12 cellular contexts compared by ENCODE assay signal in the genomic region with DNA sequence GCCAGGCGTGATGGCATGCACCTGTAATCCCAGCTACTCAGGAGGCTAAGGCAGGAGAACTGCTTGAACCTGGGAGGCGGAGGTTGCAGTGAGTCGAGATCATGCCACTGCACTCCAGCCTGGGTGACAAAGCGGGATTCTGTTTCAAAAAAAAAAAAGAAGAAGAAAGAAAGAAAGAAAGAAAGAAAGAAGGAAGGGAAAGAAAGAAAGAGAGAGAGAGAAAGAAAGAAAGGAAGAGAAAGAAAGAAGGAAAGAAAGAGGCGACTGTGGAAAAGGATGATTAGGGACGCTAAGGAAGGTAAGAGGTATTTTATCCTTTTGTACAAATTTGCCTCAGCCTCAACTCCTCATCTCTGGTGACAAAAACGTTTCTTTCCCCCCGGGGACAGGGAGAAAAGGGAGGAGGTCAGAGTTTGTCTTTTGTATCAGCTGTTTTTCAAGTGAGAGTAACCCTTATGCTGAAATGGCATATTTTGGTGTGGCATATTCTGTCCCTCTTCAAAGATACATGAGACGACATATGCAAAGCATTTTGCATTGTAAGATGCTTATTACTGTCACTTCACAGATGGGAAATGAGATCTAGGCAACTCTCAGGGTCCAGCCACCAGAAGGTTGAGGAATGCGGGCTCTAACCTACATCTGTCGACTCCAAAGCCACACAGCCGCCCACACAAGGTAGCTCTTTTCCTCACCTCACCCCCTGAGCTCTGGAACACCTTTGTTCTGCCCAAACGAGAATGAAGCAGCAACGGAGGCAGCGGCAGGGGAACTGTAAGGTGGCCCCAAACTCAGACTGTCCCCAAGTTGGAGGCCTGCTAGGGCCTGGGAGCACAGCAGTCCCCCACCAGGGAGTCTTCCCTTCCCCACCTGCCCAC. TPM values are rescaled to one million over a fixed set of nuclear protein-coding genes. Genes with fewer than 3 reads are reported as not detected.
A peak's percentile ranks its signal among the peaks of the same experiment; 100 is the strongest.
DNase-seq lines count a peak whose midpoint lies in the region; ATAC-seq and TF ChIP-seq lines count a peak whose summit lies in the region.
"Had no signal": no experiment of that assay in that cellular context is flagged by ENCODE, and none has a peak within 500 bp of the region (broad histone marks: within the 10 kb centered on the region; RNA-seq: fewer than 3 reads in every experiment).

No MANE protein-coding gene starts in this region.

- H3K4me3 ChIP-seq in Panc1 (ENCODE audit: low read depth in 2 of 2, low read length in 2 of 2) = no peak overlapping the region
- H3K4me3 ChIP-seq in endodermal cell (ENCODE audit: low read length) = no peak overlapping the region
- no peak overlapping the region for H3K4me3 ChIP-seq in smooth muscle cell
- H3K4me3 ChIP-seq: colonic mucosa, heart left ventricle had no signal

- H3K36me3 Mint-ChIP-seq in HFFc6 (ENCODE audit: low read depth) (no peaks in the 10 kb centered on the region), endodermal cell (ENCODE audit: low read depth) (no peaks in the 10 kb centered on the region)

- no peak for DNase-seq in HFFc6
- no peak for DNase-seq in Panc1 (ENCODE audit: low read depth, low spot score)
- no peak for DNase-seq in endodermal cell
- DNase-seq in smooth muscle cell (lab: John Stamatoyannopoulos, UW; ENCODE audit: unreplicated experiment) = no peak
- DNase-seq in effector CD4-positive, alpha-beta T cell = no peak
- DNase-seq in GM10266 (ENCODE audit: extremely low spot score) = no peak
- DNase-seq in mesenteric fat pad (ENCODE audit: low spot score) = no peak
- DNase-seq: colonic mucosa, HCEC 1CT, heart left ventricle, NCI-H2081, SW 1271 had no signal

- H3K9ac ChIP-seq in endodermal cell (ENCODE audit: extremely low read depth, low read length, poor library complexity, severe bottlenecking) = peak overlapping the region; percentile 1
- H3K9ac ChIP-seq in smooth muscle cell (ENCODE audit: low read depth) = peak overlapping the region; percentile 63

- H2AFZ ChIP-seq in smooth muscle cell (ENCODE audit: low read depth) = no peak overlapping the region

- H3K79me2 ChIP-seq in smooth muscle cell (ENCODE audit: low read depth) = no peaks in the 10 kb centered on the region

- CTCF ChIA-PET in Panc1 (lab: Charles Lee) = no interaction called here

- 79 to 91% methylated on average over 5 to 15 of the region's 15 CpGs for WGBS in endodermal cell (ENCODE audit: insufficient coverage in 1 of 2, insufficient read length in 1 of 2), 2 experiments
- WGBS in smooth muscle cell (ENCODE audit: low lambda C conversion rate) = 68% methylated on average over 15 of the region's 15 CpGs

- BruUV-seq in Panc1 (replicated peaks; lab: Mats Ljungman, UMichigan) = no TSS peak

- peak overlapping the region; percentile 18 for H3K4me2 ChIP-seq in smooth muscle cell

- H3K9me3 Mint-ChIP-seq in HFFc6 = no peaks in the 10 kb centered on the region
- no peaks in the 10 kb centered on the region for H3K9me3 Mint-ChIP-seq in endodermal cell

- TF ChIP-seq CTCF in HFFc6 (IDR thresholded peaks at IDR 0.05) (no peak), Panc1 (IDR thresholded peaks at IDR 0.05) (no peak), endodermal cell (conservative IDR thresholded peaks at IDR 0.05) (no peak), smooth muscle cell (IDR thresholded peaks at IDR 0.05; ENCODE audit: borderline replicate concordance, insufficient read depth, poor library complexity, severe bottlenecking) (no peak), GM10266 (IDR thresholded peaks at IDR 0.05; ENCODE audit: control insufficient read depth, insufficient read depth, low read depth, missing control alignments) (no peak)

- intact Hi-C loops in Panc1 (cut with micrococcal nuclease; ENCODE audit: unreplicated experiment) = no loop called here

- H3K4me1 Mint-ChIP-seq in HFFc6 (ENCODE audit: low read depth) (peaks cover 64% of the 10 kb centered on the region), endodermal cell (peaks cover 46% of the 10 kb centered on the region)

- H3K27ac Mint-ChIP-seq in HFFc6 (peak overlapping the region; percentile 95), endodermal cell (peak overlapping the region; percentile 61)

- no peak for ATAC-seq in Panc1

- no peaks in the 10 kb centered on the region for H4K20me1 ChIP-seq in smooth muscle cell (ENCODE audit: low read depth)

- H3K4me1 ChIP-seq in Panc1 (ENCODE audit: control insufficient read depth, insufficient read depth, low read length) (peaks cover 27% of the 10 kb centered on the region), endodermal cell (ENCODE audit: control insufficient read depth, insufficient read depth, low read length) (peaks cover 25% of the 10 kb centered on the region), smooth muscle cell (ENCODE audit: low read depth) (peaks cover 35% of the 10 kb centered on the region)

- peaks cover 24% of the 10 kb centered on the region for H3F3A ChIP-seq in smooth muscle cell (ENCODE audit: low read depth)

- H3K4me3 Mint-ChIP-seq in HFFc6 (no peak overlapping the region), endodermal cell (no peak overlapping the region)

- POLR2A ChIA-PET in Panc1 (lab: Charles Lee) = no interaction called here

- in situ Hi-C loops in Panc1 (cut with HindIII; ENCODE audit: low pct_unique_long_range_greater_than_20kb, low sequenced_read_pairs) = no loop called here

- peaks cover 1% of the 10 kb centered on the region; the same call in 1 of the 2 replicates for H3K27me3 Mint-ChIP-seq in HFFc6 (ENCODE audit: insufficient read depth)
- H3K27me3 Mint-ChIP-seq in endodermal cell (ENCODE audit: insufficient read depth) = no peaks in the 10 kb centered on the region

- H3K27me3 ChIP-seq in Panc1 (ENCODE audit: control insufficient read depth, insufficient read depth, low read length) = no peaks in the 10 kb centered on the region
- H3K27me3 ChIP-seq in endodermal cell (ENCODE audit: control insufficient read depth, insufficient read depth, low read length, poor library complexity, severe bottlenecking) = no peaks in the 10 kb centered on the region
- no peaks in the 10 kb centered on the region for H3K27me3 ChIP-seq in smooth muscle cell (ENCODE audit: low read depth)
- H3K27me3 ChIP-seq: colonic mucosa, heart left ventricle had no signal

- no peaks in the 10 kb centered on the region for H3K36me3 ChIP-seq in Panc1 (ENCODE audit: control insufficient read depth, insufficient read depth, low read length)
- H3K36me3 ChIP-seq in endodermal cell (ENCODE audit: control insufficient read depth, insufficient read depth, low read length) = no peaks in the 10 kb centered on the region
- H3K36me3 ChIP-seq in smooth muscle cell (ENCODE audit: low read depth) = no peaks in the 10 kb centered on the region
- H3K36me3 ChIP-seq: colonic mucosa, heart left ventricle had no signal

- H3K9me3 ChIP-seq in Panc1 (ENCODE audit: control insufficient read depth, insufficient read depth, low read depth, low read length) (no peaks in the 10 kb centered on the region), endodermal cell (ENCODE audit: control insufficient read depth, low read length) (no peaks in the 10 kb centered on the region), smooth muscle cell (replicated peaks; ENCODE audit: low read depth) (no peaks in the 10 kb centered on the region)
- H3K9me3 ChIP-seq: colonic mucosa, heart left ventricle had no signal

- H3K27ac ChIP-seq in Panc1 (ENCODE audit: low read length) = peak overlapping the region; percentile 41; the same call in 1 of the 2 replicates
- H3K27ac ChIP-seq in endodermal cell (ENCODE audit: low read depth, low read length) = peak overlapping the region; percentile 90
- H3K27ac ChIP-seq in smooth muscle cell (ENCODE audit: low read depth) = peak overlapping the region; percentile 88

RNA-seq across cellular contexts. Expression of a gene that starts 38.0 kb away (rescaled TPM):
- total RNA-seq in HFFc6 (2021; fragmentation: NEBNext Ultra II Directional; extraction: Animal tissue kit (Norgen Biotek cat#: 25700)) = 1 to 10 TPM; 6.3 to 8.2 (median 7.3) TPM
- total RNA-seq in Panc1 (2021; ENCODE audit: unreplicated experiment) (17.4 TPM), endodermal cell (10 to 100 TPM; 13.4 to 19.1 TPM), smooth muscle cell (6.6 and 11.3 TPM in 2 replicates), mesenteric fat pad (1.6 TPM)
- polyA plus RNA-seq in Panc1 (2012; ENCODE audit: insufficient read length) = 8.8 TPM
- polyA plus RNA-seq in endodermal cell (2013, experiment 1 of 2) = 21.8 TPM
- polyA plus RNA-seq in endodermal cell (2013, experiment 2 of 2) = 21.0 TPM
- 15.8 and 16.8 TPM in 2 replicates for polyA plus RNA-seq in smooth muscle cell

RNA-seq across cellular contexts. Expression of a gene that starts 55.8 kb away (rescaled TPM):
- 1 to 10 TPM; 3.4 to 4.2 (median 3.9) TPM for total RNA-seq in HFFc6 (2021; fragmentation: NEBNext Ultra II Directional; extraction: Animal tissue kit (Norgen Biotek cat#: 25700))
- total RNA-seq in Panc1 (2021; ENCODE audit: unreplicated experiment) (3.1 TPM), endodermal cell (1 to 10 TPM; 5.2 to 5.8 TPM), smooth muscle cell (2.1 and 3.3 TPM in 2 replicates), mesenteric fat pad (1.1 TPM)
- polyA plus RNA-seq in Panc1 (2012; ENCODE audit: insufficient read length) = 4.6 TPM
- polyA plus RNA-seq in endodermal cell (2013, experiment 1 of 2) = 9.8 TPM
- polyA plus RNA-seq in endodermal cell (2013, experiment 2 of 2) = 7.5 TPM
- polyA plus RNA-seq in smooth muscle cell = 2.4 and 5.6 TPM in 2 replicates
